ENCODE assay signal across 8 cellular contexts in genomic region chr1:204431310-204432184, GRCh38. TPM values are rescaled to one million over a fixed set of nuclear protein-coding genes. Genes with fewer than 3 reads are reported as not detected.
DNase-seq lines count a peak whose midpoint lies in the region; ATAC-seq and TF ChIP-seq lines count a peak whose summit lies in the region.

No MANE protein-coding gene starts in this region.

- peak; percentile 90 for TF ChIP-seq CTCF in lower lobe of right lung (IDR thresholded peaks at IDR 0.05)

- peaks cover 97% of the 10 kb centered on the region for H3K36me3 ChIP-seq in lower lobe of right lung

- H3K4me1 ChIP-seq in lower lobe of right lung, result peaks cover 14% of the 10 kb centered on the region

- H3K27ac ChIP-seq in lower lobe of right lung, result no peak overlapping the region

- peak; percentile 80 for DNase-seq in AG08396 (ENCODE audit: low spot score)
- DNase-seq in H4 (ENCODE audit: low spot score), result peak; percentile 62
- peak; percentile 82 for DNase-seq in NCI-H69 (lab: John Stamatoyannopoulos, UW)
- DNase-seq in activated CD4-positive, alpha-beta T cell treated with anti-CD3 and anti-CD28 coated beads, Interleukin-2, amount 50 U/mL, for 48 hours, result peak; percentile 85 to 89
- peak; percentile 94 for DNase-seq in dermis blood vessel endothelial cell
- DNase-seq in lower lobe of right lung, result peak; percentile 89
- DNase-seq in stimulated activated CD8-positive, alpha-beta memory T cell treated with anti-CD3 and anti-CD28 coated beads, Interleukin-12 subunit alpha, Interleukin-12 subunit beta, amount 100 ng/mL, for 1 hour (ENCODE audit: low read depth), result peak; percentile 66

- no peaks in the 10 kb centered on the region for H3K27me3 ChIP-seq in lower lobe of right lung (ENCODE audit: low read depth)

- H3K9me3 ChIP-seq in lower lobe of right lung, result no peaks in the 10 kb centered on the region

- ATAC-seq in lower lobe of right lung, result peak; percentile 83 to 84
- ATAC-seq in GM21447 (IDR thresholded peaks at IDR 0.05; ENCODE audit: unreplicated experiment), result no peak

- intact Hi-C loops in lower lobe of right lung (cut with DNase I), result no loop called here

- H3K4me3 ChIP-seq in lower lobe of right lung, result no peak overlapping the region

RNA-seq across cellular contexts. Expression of gene PPP1R15B, which starts 19.9 kb away (rescaled TPM):
- total RNA-seq in H4 (2014; rRNA removed; shearing (Covaris generic)), result 17.9 and 19.2 TPM in 2 replicates
- 28.2 and 37.0 TPM in 2 replicates for total RNA-seq in dermis blood vessel endothelial cell
- 45.3 TPM for total RNA-seq in lower lobe of right lung
